In genomic region chr10:7666253-7667023, GRCh38 we compare ENCODE assay signal across 10 cellular contexts. TPM values are rescaled to one million over a fixed set of nuclear protein-coding genes. Genes with fewer than 3 reads are reported as not detected.
A peak's percentile ranks its signal among the peaks of the same experiment; 100 is the strongest.
DNase-seq lines count a peak whose midpoint lies in the region; ATAC-seq lines count a peak whose summit lies in the region.
"Had no signal": no experiment of that assay in that cellular context is flagged by ENCODE, and none has a peak within 500 bp of the region (broad histone marks: within the 10 kb centered on the region; RNA-seq: fewer than 3 reads in every experiment).

Gene ITIH5 (minus strand): TSS chr10:7666966. CDS start chr10:7666892, 74 bp downstream.

- H3K27ac Mint-ChIP-seq in activated naive CD8-positive, alpha-beta T cell treated with anti-CD3 and anti-CD28 coated beads for 36 hours = no peak within 1 kb of the TSS

- WGBS in GM23248 (ENCODE audit: low coverage in 1 of 2, low lambda C conversion rate in 2 of 2, missing lambda C conversion rate in 2 of 2), 2 experiments = 1 to 2% methylated on average over 30 to 50 of the region's 54 CpGs

- H3K9ac ChIP-seq in GM23248 = no peak within 1 kb of the TSS
- peak within 1 kb of the TSS; percentile 54; the same call in 1 of the 2 replicates for H3K9ac ChIP-seq in iPS-20b (ENCODE audit: low read depth, low read length)
- H3K9ac ChIP-seq in skeletal muscle satellite cell (ENCODE audit: low read depth, low read length) = no peak within 1 kb of the TSS

- DNase-seq in GM23248 (peak; percentile 28), SIG-M5 treated with dmso at 0.1 percent for 504 hours (lab: John Stamatoyannopoulos, UW; ENCODE audit: unreplicated experiment) (no peak), NCI-H2171 treated with DMSO at 0.1 percent for 48 hours (lab: John Stamatoyannopoulos, UW) (no peak)
- peak; percentile 3 for DNase-seq in activated naive CD8-positive, alpha-beta T cell treated with anti-CD3 and anti-CD28 coated beads for 36 hours
- DNase-seq: stimulated activated CD4-positive, alpha-beta T cell treated with anti-CD3 and anti-CD28 coated beads, Interleukin-2, amount 100 ng/mL, for 24 hours had no signal

- H3K4me2 ChIP-seq in GM23248 (ENCODE audit: unreplicated experiment) = no peak within 1 kb of the TSS
- H3K4me2 ChIP-seq in skeletal muscle satellite cell (ENCODE audit: low read length) = peak within 1 kb of the TSS; percentile 61

- H3K27me3 Mint-ChIP-seq in activated naive CD8-positive, alpha-beta T cell treated with anti-CD3 and anti-CD28 coated beads for 36 hours = peaks cover 75% of the 10 kb centered on the region

- H3K9me2 ChIP-seq in GM23248 (ENCODE audit: insufficient read depth) = no peaks in the 10 kb centered on the region

- no peaks in the 10 kb centered on the region for H3K9me3 ChIP-seq in GM23248 (ENCODE audit: low read depth)
- H3K9me3 ChIP-seq in iPS-20b (ENCODE audit: insufficient read depth, low read depth, low read length) = no peaks in the 10 kb centered on the region
- no peaks in the 10 kb centered on the region for H3K9me3 ChIP-seq in skeletal muscle satellite cell (replicated peaks; ENCODE audit: low read length)

- H3K4me3 Mint-ChIP-seq in activated naive CD8-positive, alpha-beta T cell treated with anti-CD3 and anti-CD28 coated beads for 36 hours = peak within 1 kb of the TSS; percentile 70

- H3K36me3 Mint-ChIP-seq in activated naive CD8-positive, alpha-beta T cell treated with anti-CD3 and anti-CD28 coated beads for 36 hours = no peaks in the 10 kb centered on the region

- no peaks in the 10 kb centered on the region for H3K79me2 ChIP-seq in GM23248 (ENCODE audit: insufficient read depth)

- H3K36me3 ChIP-seq in GM23248 (ENCODE audit: low read depth) (no peaks in the 10 kb centered on the region), iPS-20b (ENCODE audit: insufficient read depth, low read depth, low read length) (no peaks in the 10 kb centered on the region), skeletal muscle satellite cell (ENCODE audit: insufficient read depth, low read length) (no peaks in the 10 kb centered on the region)

- H3K9me3 Mint-ChIP-seq in activated naive CD8-positive, alpha-beta T cell treated with anti-CD3 and anti-CD28 coated beads for 36 hours = no peaks in the 10 kb centered on the region

- H3K27ac ChIP-seq in GM23248 (no peak within 1 kb of the TSS), iPS-20b (ENCODE audit: low read length) (no peak within 1 kb of the TSS)

- in situ Hi-C loops in GM23248 (cut with MboI) = no loop called here

- no peaks in the 10 kb centered on the region for H3K4me1 ChIP-seq in GM23248 (ENCODE audit: insufficient read depth)
- peaks cover 2% of the 10 kb centered on the region; the same call in 1 of the 2 replicates for H3K4me1 ChIP-seq in iPS-20b (ENCODE audit: insufficient read depth, low read length)
- no peaks in the 10 kb centered on the region for H3K4me1 ChIP-seq in skeletal muscle satellite cell (ENCODE audit: control insufficient read depth, insufficient read depth, low read length)

- H3K4me3 ChIP-seq in GM23248 = 0 out of 2 replicates have a peak within 1 kb of the TSS, but pooled peaks have one; percentile 19
- peak within 1 kb of the TSS; percentile 77 for H3K4me3 ChIP-seq in iPS-20b (ENCODE audit: low read length)
- H3K4me3 ChIP-seq in skeletal muscle satellite cell (ENCODE audit: low read length) = peak within 1 kb of the TSS; percentile 30

- H3K27me3 ChIP-seq in GM23248 (replicated peaks; ENCODE audit: insufficient read depth) (peaks cover 49% of the 10 kb centered on the region), iPS-20b (ENCODE audit: insufficient read depth, low read length) (peaks cover 36% of the 10 kb centered on the region), skeletal muscle satellite cell (ENCODE audit: control insufficient read depth, insufficient read depth, low read length) (peaks cover 38% of the 10 kb centered on the region)

- peaks cover 10% of the 10 kb centered on the region for H3K4me1 Mint-ChIP-seq in activated naive CD8-positive, alpha-beta T cell treated with anti-CD3 and anti-CD28 coated beads for 36 hours

- no peaks in the 10 kb centered on the region for H3F3A ChIP-seq in GM23248 (ENCODE audit: insufficient read depth)

- H2AFZ ChIP-seq in GM23248 = peak within 1 kb of the TSS; percentile 9; the same call in 1 of the 2 replicates

- ATAC-seq in GM21360 (IDR thresholded peaks at IDR 0.05; ENCODE audit: unreplicated experiment) (no peak), HG02884 (IDR thresholded peaks at IDR 0.05; ENCODE audit: unreplicated experiment) (no peak)

- no peaks in the 10 kb centered on the region for H4K20me1 ChIP-seq in GM23248 (ENCODE audit: insufficient read depth)

RNA-seq across cellular contexts. Expression of gene ITIH5, which starts in this region (rescaled TPM):
- not detected in 2 replicates for total RNA-seq in GM23248 (2014; rRNA removed; shearing (Covaris generic))
- polyA plus RNA-seq in GM23248 (2016; fragmentation: Nextera tagmentation; extraction: Ambion mirVana) = 0.13 TPM in 1 of 2 replicates, not detected in the other
- total RNA-seq in activated naive CD8-positive, alpha-beta T cell treated with anti-CD3 and anti-CD28 coated beads for 36 hours = not detected
- total RNA-seq in skeletal muscle satellite cell (2012; rRNA removed) = under 0.01 TPM in 1 of 2 replicates, not detected in the other
- total RNA-seq: activated CD8-positive, alpha-beta memory T cell treated with anti-CD3 and anti-CD28 coated beads for 36 hours had no signal

Comparison
In these comparisons a context has a peak if more than half of its experiments do, and no peak if none do; other contexts are left out.
1. Peak in DNase-seq and H3K4me3 ChIP-seq in GM23248; RNA of the gene not detected or under 1 TPM.
2. Peak in DNase-seq in activated naive CD8-positive, alpha-beta T cell treated with anti-CD3 and anti-CD28 coated beads for 36 hours; RNA of the gene not detected or under 1 TPM.
3. H3K4me3 ChIP-seq: peak in every context shown above with its lines; median percentile 77 in iPS-20b; 30 in skeletal muscle satellite cell; 19 in GM23248.